Comparison of ENCODE assay signal across 1 cellular context in the genomic region with DNA sequence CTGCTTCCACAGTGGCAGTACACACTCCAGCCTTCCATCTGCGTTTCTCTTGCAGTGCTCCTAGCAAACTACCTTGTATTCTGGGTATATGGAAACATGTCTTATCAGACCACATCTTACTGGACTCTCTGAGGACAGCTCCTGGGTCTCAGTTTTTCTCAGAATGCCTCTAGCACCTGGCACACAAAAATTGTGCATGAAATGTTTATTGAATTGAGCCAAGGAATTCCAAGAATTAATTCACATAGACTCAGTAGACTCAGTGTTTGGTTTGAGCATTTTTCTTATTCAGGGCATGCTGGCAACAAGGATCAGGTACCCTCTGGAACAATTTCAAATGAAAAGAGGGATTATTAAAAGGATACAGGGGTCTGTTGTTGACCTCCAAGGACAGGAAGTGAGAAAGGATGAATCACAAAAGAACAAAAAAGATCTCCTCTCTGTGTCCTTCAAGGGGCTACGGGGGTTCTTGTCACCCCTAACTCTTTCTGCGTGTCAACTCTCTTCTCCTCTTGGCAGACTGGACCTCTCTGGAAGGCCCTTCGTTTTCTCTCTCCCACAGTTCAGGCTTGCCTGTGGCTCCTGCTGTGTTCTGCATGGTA.
TF ChIP-seq lines count a peak whose summit lies in the region.

No MANE protein-coding gene starts in this region.

TF ChIP-seq in H1, 55 proteins besides CTCF, POLR2A, EP300 and RAD21 (continued from another document):
- TF ChIP-seq TBP (IDR thresholded peaks at IDR 0.05; ENCODE audit: low read depth, low read length), result no peak
- no peak for TF ChIP-seq ZNF274 (IDR thresholded peaks at IDR 0.05; ENCODE audit: borderline replicate concordance, extremely low read depth, low read length)
- no peak for TF ChIP-seq ASH2L (IDR thresholded peaks at IDR 0.05; ENCODE audit: low read length)
- TF ChIP-seq E2F6 (IDR thresholded peaks at IDR 0.05), result no peak
- no peak for TF ChIP-seq CEBPB (IDR thresholded peaks at IDR 0.05; ENCODE audit: low read depth, low read length)
- TF ChIP-seq, protein P1, sequence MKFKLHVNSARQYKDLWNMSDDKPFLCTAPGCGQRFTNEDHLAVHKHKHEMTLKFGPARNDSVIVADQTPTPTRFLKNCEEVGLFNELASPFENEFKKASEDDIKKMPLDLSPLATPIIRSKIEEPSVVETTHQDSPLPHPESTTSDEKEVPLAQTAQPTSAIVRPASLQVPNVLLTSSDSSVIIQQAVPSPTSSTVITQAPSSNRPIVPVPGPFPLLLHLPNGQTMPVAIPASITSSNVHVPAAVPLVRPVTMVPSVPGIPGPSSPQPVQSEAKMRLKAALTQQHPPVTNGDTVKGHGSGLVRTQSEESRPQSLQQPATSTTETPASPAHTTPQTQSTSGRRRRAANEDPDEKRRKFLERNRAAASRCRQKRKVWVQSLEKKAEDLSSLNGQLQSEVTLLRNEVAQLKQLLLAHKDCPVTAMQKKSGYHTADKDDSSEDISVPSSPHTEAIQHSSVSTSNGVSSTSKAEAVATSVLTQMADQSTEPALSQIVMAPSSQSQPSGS (IDR thresholded peaks at IDR 0.05; ENCODE audit: low read length), result no peak
- no peak for TF ChIP-seq SUZ12 (IDR thresholded peaks at IDR 0.05; ENCODE audit: low read length)
- TF ChIP-seq JUND (IDR thresholded peaks at IDR 0.05; ENCODE audit: low read length), result no peak
- TF ChIP-seq, protein P2, sequence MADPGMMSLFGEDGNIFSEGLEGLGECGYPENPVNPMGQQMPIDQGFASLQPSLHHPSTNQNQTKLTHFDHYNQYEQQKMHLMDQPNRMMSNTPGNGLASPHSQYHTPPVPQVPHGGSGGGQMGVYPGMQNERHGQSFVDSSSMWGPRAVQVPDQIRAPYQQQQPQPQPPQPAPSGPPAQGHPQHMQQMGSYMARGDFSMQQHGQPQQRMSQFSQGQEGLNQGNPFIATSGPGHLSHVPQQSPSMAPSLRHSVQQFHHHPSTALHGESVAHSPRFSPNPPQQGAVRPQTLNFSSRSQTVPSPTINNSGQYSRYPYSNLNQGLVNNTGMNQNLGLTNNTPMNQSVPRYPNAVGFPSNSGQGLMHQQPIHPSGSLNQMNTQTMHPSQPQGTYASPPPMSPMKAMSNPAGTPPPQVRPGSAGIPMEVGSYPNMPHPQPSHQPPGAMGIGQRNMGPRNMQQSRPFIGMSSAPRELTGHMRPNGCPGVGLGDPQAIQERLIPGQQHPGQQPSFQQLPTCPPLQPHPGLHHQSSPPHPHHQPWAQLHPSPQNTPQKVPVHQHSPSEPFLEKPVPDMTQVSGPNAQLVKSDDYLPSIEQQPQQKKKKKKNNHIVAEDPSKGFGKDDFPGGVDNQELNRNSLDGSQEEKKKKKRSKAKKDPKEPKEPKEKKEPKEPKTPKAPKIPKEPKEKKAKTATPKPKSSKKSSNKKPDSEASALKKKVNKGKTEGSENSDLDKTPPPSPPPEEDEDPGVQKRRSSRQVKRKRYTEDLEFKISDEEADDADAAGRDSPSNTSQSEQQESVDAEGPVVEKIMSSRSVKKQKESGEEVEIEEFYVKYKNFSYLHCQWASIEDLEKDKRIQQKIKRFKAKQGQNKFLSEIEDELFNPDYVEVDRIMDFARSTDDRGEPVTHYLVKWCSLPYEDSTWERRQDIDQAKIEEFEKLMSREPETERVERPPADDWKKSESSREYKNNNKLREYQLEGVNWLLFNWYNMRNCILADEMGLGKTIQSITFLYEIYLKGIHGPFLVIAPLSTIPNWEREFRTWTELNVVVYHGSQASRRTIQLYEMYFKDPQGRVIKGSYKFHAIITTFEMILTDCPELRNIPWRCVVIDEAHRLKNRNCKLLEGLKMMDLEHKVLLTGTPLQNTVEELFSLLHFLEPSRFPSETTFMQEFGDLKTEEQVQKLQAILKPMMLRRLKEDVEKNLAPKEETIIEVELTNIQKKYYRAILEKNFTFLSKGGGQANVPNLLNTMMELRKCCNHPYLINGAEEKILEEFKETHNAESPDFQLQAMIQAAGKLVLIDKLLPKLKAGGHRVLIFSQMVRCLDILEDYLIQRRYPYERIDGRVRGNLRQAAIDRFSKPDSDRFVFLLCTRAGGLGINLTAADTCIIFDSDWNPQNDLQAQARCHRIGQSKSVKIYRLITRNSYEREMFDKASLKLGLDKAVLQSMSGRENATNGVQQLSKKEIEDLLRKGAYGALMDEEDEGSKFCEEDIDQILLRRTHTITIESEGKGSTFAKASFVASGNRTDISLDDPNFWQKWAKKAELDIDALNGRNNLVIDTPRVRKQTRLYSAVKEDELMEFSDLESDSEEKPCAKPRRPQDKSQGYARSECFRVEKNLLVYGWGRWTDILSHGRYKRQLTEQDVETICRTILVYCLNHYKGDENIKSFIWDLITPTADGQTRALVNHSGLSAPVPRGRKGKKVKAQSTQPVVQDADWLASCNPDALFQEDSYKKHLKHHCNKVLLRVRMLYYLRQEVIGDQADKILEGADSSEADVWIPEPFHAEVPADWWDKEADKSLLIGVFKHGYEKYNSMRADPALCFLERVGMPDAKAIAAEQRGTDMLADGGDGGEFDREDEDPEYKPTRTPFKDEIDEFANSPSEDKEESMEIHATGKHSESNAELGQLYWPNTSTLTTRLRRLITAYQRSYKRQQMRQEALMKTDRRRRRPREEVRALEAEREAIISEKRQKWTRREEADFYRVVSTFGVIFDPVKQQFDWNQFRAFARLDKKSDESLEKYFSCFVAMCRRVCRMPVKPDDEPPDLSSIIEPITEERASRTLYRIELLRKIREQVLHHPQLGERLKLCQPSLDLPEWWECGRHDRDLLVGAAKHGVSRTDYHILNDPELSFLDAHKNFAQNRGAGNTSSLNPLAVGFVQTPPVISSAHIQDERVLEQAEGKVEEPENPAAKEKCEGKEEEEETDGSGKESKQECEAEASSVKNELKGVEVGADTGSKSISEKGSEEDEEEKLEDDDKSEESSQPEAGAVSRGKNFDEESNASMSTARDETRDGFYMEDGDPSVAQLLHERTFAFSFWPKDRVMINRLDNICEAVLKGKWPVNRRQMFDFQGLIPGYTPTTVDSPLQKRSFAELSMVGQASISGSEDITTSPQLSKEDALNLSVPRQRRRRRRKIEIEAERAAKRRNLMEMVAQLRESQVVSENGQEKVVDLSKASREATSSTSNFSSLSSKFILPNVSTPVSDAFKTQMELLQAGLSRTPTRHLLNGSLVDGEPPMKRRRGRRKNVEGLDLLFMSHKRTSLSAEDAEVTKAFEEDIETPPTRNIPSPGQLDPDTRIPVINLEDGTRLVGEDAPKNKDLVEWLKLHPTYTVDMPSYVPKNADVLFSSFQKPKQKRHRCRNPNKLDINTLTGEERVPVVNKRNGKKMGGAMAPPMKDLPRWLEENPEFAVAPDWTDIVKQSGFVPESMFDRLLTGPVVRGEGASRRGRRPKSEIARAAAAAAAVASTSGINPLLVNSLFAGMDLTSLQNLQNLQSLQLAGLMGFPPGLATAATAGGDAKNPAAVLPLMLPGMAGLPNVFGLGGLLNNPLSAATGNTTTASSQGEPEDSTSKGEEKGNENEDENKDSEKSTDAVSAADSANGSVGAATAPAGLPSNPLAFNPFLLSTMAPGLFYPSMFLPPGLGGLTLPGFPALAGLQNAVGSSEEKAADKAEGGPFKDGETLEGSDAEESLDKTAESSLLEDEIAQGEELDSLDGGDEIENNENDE (IDR thresholded peaks at IDR 0.05; ENCODE audit: insufficient replicate concordance, low read length), result no peak
- TF ChIP-seq, protein P3, sequence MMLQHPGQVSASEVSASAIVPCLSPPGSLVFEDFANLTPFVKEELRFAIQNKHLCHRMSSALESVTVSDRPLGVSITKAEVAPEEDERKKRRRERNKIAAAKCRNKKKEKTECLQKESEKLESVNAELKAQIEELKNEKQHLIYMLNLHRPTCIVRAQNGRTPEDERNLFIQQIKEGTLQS (IDR thresholded peaks at IDR 0.05; ENCODE audit: insufficient read depth, low read depth, low read length), result no peak
- no peak for TF ChIP-seq SRF (IDR thresholded peaks at IDR 0.05; ENCODE audit: low read depth, low read length)
- TF ChIP-seq GTF2F1 (IDR thresholded peaks at IDR 0.05; ENCODE audit: borderline replicate concordance, low read depth, low read length), result no peak
- no peak for TF ChIP-seq SP2 (IDR thresholded peaks at IDR 0.05; ENCODE audit: low read length)
- no peak for TF ChIP-seq BACH1 (IDR thresholded peaks at IDR 0.05; ENCODE audit: low read length)
- TF ChIP-seq HDAC6 (IDR thresholded peaks at IDR 0.05; ENCODE audit: low read depth, low read length), result no peak
TF ChIP-seq in H1: peak in this region for 0.
